In genomic region chr6:31208506-31208905, GRCh38 we compare ENCODE assay signal across 23 cellular contexts. TPM values are rescaled to one million over a fixed set of nuclear protein-coding genes. Genes with fewer than 3 reads are reported as not detected.
A peak's percentile ranks its signal among the peaks of the same experiment; 100 is the strongest.
DNase-seq lines count a peak whose midpoint lies in the region; ATAC-seq and TF ChIP-seq lines count a peak whose summit lies in the region.
"Had no signal": no experiment of that assay in that cellular context is flagged by ENCODE, and none has a peak within 500 bp of the region (broad histone marks: within the 10 kb centered on the region; RNA-seq: fewer than 3 reads in every experiment).

No MANE protein-coding gene starts in this region.

- no peaks in the 10 kb centered on the region for H3K27me3 ChIP-seq in right atrium auricular region
- no peaks in the 10 kb centered on the region for H3K27me3 ChIP-seq in trophoblast cell (ENCODE audit: insufficient read depth, low read length)
- H3K27me3 ChIP-seq: BLaER1 had no signal

- no peak overlapping the region for H4K12ac ChIP-seq in trophoblast cell (ENCODE audit: low read depth, low read length)

- no peak overlapping the region for H2AFZ ChIP-seq in trophoblast cell (ENCODE audit: insufficient read depth, low read length, poor library complexity)
- H2AFZ ChIP-seq: GM23248, PC-9 had no signal

- H3K79me1 ChIP-seq in trophoblast cell (ENCODE audit: low read length), result no peaks in the 10 kb centered on the region

- H3K14ac ChIP-seq in trophoblast cell (ENCODE audit: low read length), result no peak overlapping the region

- H4K91ac ChIP-seq in trophoblast cell (ENCODE audit: low read depth, low read length), result no peak overlapping the region

- H3K27ac ChIP-seq in right atrium auricular region (no peak overlapping the region), trophoblast cell (ENCODE audit: low read depth, low read length) (no peak overlapping the region)
- H3K27ac ChIP-seq: A549, BLaER1, GM23248, PC-9, RWPE1, SJCRH30 had no signal

- no peak overlapping the region for H2AK5ac ChIP-seq in trophoblast cell (ENCODE audit: low read length)

- H3K9me3 ChIP-seq in right atrium auricular region, result no peaks in the 10 kb centered on the region
- H3K9me3 ChIP-seq in trophoblast cell (ENCODE audit: insufficient read depth, low read depth, low read length), result no peaks in the 10 kb centered on the region
- H3K9me3 ChIP-seq: A549, BLaER1, HAP-1, SJCRH30 had no signal

- H3K9ac ChIP-seq in trophoblast cell (ENCODE audit: low read length), result peak overlapping the region; percentile 31
- H3K9ac ChIP-seq: BLaER1, GM23248 had no signal

- peak overlapping the region; percentile 13 for H3K23ac ChIP-seq in trophoblast cell (ENCODE audit: low read length)

- H3K79me2 ChIP-seq in trophoblast cell (ENCODE audit: control insufficient read depth, insufficient read depth, low read length, poor library complexity), result no peaks in the 10 kb centered on the region

- H3K4me1 ChIP-seq in right atrium auricular region (peaks cover 0 to 8% of the 10 kb centered on the region in 2 donors), trophoblast cell (ENCODE audit: control insufficient read depth in 1 of 2, insufficient read depth in 2 of 2, low read length in 2 of 2) (peaks cover 2% of the 10 kb centered on the region in 2 experiments)
- H3K4me1 ChIP-seq: SJCRH30 had no signal

- TF ChIP-seq CTCF in right atrium auricular region (IDR thresholded peaks at IDR 0.05) (no peak), GM10266 (IDR thresholded peaks at IDR 0.05; ENCODE audit: control insufficient read depth, insufficient read depth, low read depth, missing control alignments) (no peak)

- ATAC-seq in left ventricle myocardium superior (peak; percentile 16), left lobe of liver (peak; percentile 60), GM19395 (IDR thresholded peaks at IDR 0.05; ENCODE audit: unreplicated experiment) (no peak), HG02678 (IDR thresholded peaks at IDR 0.05; ENCODE audit: unreplicated experiment) (no peak)
- ATAC-seq: A549 had no signal

- intact Hi-C loops in left ventricle myocardium superior (cut with micrococcal nuclease), result no loop called here

- no peak overlapping the region for H2BK5ac ChIP-seq in trophoblast cell (ENCODE audit: low read depth, low read length, poor library complexity)

- no peak overlapping the region for H3K4ac ChIP-seq in trophoblast cell (ENCODE audit: low read depth, low read length)

- H4K8ac ChIP-seq in trophoblast cell (ENCODE audit: low read depth, low read length), result no peak overlapping the region

- DNase-seq in left ventricle myocardium superior, result no peak
- no peak for DNase-seq in right atrium auricular region (ENCODE audit: low spot score)
- DNase-seq in left lobe of liver (ENCODE audit: low spot score), result peak; percentile 54
- no peak for DNase-seq in trophoblast cell
- DNase-seq in GM10266 (ENCODE audit: extremely low spot score), result no peak
- DNase-seq: CD8-positive, alpha-beta memory T cell; DMS79 treated with DMSO at 0.1 percent for 48 hours; GM23248; IMR-90; NCI-H1417 treated with DMSO at 0.1 percent for 48 hours; NCI-H187 treated with DMSO at 0.1 percent for 48 hours; NCI-H226; NCI-H524 treated with DMSO at 0.1 percent for 48 hours; PC-9; SJCRH30 had no signal

- H2BK12ac ChIP-seq in trophoblast cell (ENCODE audit: low read length), result no peak overlapping the region

- H3K4me3 ChIP-seq in right atrium auricular region (no peak overlapping the region), trophoblast cell (ENCODE audit: low read depth, low read length) (no peak overlapping the region)
- H3K4me3 ChIP-seq: A549, BLaER1, GM23248, HAP-1, PC-9, SJCRH30 had no signal

- no CpG with 5 or more reads among the region's 2 CpGs for WGBS in trophoblast cell (ENCODE audit: extremely low coverage, insufficient coverage, insufficient read length)

- H3K36me3 ChIP-seq in right atrium auricular region (no peaks in the 10 kb centered on the region), trophoblast cell (ENCODE audit: control insufficient read depth in 1 of 2, insufficient read depth in 2 of 2, low read length in 2 of 2) (no peaks in the 10 kb centered on the region)
- H3K36me3 ChIP-seq: BLaER1, HAP-1, SJCRH30 had no signal

- no peak overlapping the region for H2BK120ac ChIP-seq in trophoblast cell (ENCODE audit: insufficient read depth, low read length, poor library complexity)

- H3K4me2 ChIP-seq in trophoblast cell (ENCODE audit: low read length), result no peak overlapping the region
- H3K4me2 ChIP-seq: A549, BLaER1, PC-9 had no signal

- H3K18ac ChIP-seq in trophoblast cell (ENCODE audit: low read length), result no peak overlapping the region

RNA-seq across cellular contexts. Expression of gene POU5F1, which starts 38.0 kb away (rescaled TPM):
- 0.67 TPM for total RNA-seq in left ventricle myocardium superior
- total RNA-seq in right atrium auricular region, result not detected
- 5.0 TPM for total RNA-seq in left lobe of liver
- 3.6 and 4.2 TPM in 2 replicates for polyA plus RNA-seq in trophoblast cell (2013)
- total RNA-seq: CD8-positive, alpha-beta memory T cell; HT1080; IMR-90; M059J had no signal
- polyA plus RNA-seq: CD8-positive, alpha-beta memory T cell; IMR-90 had no signal

RNA-seq across cellular contexts. Expression of gene TCF19, which starts 50.1 kb away (rescaled TPM):
- 5.6 TPM for total RNA-seq in left ventricle myocardium superior
- 1 to 10 TPM; 1.5 to 1.6 TPM for total RNA-seq in right atrium auricular region
- 0.45 TPM for total RNA-seq in left lobe of liver
- polyA plus RNA-seq in trophoblast cell (2013), result 7.1 and 7.5 TPM in 2 replicates

RNA-seq across cellular contexts. Expression of gene CCHCR1, which starts 50.9 kb away (rescaled TPM):
- total RNA-seq in left ventricle myocardium superior (11.2 TPM), right atrium auricular region (1 to 10 TPM; 7.6 to 9.1 TPM), left lobe of liver (9.6 TPM)
- polyA plus RNA-seq in trophoblast cell (2013), result 7.3 and 8.1 TPM in 2 replicates

Comparison
In these comparisons a context has a peak if more than half of its experiments do, and no peak if none do; other contexts are left out.
1. ATAC-seq: peak in left ventricle myocardium superior (single experiment) and left lobe of liver (single experiment); none in GM19395 (single experiment) and HG02678 (single experiment).